In the genomic region with DNA sequence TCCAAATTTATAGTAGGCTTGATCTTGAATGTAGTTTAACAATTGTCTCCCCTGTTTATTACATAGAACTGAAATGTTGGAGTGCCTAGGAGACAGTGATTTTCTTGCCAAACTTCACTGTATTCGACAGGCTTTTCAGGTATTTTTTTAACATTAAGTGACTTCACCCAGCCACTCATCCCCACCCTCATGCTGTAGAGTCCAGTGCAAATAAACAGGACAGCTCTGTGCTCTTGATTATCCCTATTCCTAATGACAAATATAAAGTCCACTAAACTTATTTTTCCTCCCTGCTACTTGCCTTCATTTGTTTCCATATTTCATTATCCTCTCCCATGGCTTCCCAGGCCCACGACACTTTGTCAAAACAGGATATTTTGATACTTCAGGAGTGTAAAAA, we compare ENCODE assay signal across 1 cellular context.
TF ChIP-seq lines count a peak whose summit lies in the region.

No MANE protein-coding gene starts in this region.

TF ChIP-seq in HepG2, 621 proteins besides CTCF, POLR2A, EP300 and RAD21:
- no peak for TF ChIP-seq MEF2D (CRISPR knock-in tag; IDR thresholded peaks at IDR 0.05)
- TF ChIP-seq ZNF788 (CRISPR knock-in tag; IDR thresholded peaks at IDR 0.05; ENCODE audit: borderline replicate concordance), result no peak
- no peak for TF ChIP-seq MEIS2 (CRISPR knock-in tag; IDR thresholded peaks at IDR 0.05)
- TF ChIP-seq BORCS8-MEF2B (CRISPR knock-in tag; IDR thresholded peaks at IDR 0.05), result no peak
- TF ChIP-seq, protein P1, sequence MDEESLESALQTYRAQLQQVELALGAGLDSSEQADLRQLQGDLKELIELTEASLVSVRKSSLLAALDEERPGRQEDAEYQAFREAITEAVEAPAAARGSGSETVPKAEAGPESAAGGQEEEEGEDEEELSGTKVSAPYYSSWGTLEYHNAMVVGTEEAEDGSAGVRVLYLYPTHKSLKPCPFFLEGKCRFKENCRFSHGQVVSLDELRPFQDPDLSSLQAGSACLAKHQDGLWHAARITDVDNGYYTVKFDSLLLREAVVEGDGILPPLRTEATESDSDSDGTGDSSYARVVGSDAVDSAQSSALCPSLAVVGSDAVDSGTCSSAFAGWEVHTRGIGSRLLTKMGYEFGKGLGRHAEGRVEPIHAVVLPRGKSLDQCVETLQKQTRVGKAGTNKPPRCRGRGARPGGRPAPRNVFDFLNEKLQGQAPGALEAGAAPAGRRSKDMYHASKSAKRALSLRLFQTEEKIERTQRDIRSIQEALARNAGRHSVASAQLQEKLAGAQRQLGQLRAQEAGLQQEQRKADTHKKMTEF (CRISPR knock-in tag; IDR thresholded peaks at IDR 0.05), result no peak
- TF ChIP-seq MAZ (IDR thresholded peaks at IDR 0.05; ENCODE audit: borderline replicate concordance, low read depth, low read length), result no peak
- no peak for TF ChIP-seq MAZ (CRISPR knock-in tag; IDR thresholded peaks at IDR 0.05; ENCODE audit: low read depth)
- TF ChIP-seq, protein P2, sequence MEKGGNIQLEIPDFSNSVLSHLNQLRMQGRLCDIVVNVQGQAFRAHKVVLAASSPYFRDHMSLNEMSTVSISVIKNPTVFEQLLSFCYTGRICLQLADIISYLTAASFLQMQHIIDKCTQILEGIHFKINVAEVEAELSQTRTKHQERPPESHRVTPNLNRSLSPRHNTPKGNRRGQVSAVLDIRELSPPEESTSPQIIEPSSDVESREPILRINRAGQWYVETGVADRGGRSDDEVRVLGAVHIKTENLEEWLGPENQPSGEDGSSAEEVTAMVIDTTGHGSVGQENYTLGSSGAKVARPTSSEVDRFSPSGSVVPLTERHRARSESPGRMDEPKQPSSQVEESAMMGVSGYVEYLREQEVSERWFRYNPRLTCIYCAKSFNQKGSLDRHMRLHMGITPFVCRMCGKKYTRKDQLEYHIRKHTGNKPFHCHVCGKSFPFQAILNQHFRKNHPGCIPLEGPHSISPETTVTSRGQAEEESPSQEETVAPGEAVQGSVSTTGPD (CRISPR knock-in tag; IDR thresholded peaks at IDR 0.05), result no peak
- TF ChIP-seq ZNF607 (CRISPR knock-in tag; IDR thresholded peaks at IDR 0.05; ENCODE audit: borderline replicate concordance), result no peak
- TF ChIP-seq, protein P3, sequence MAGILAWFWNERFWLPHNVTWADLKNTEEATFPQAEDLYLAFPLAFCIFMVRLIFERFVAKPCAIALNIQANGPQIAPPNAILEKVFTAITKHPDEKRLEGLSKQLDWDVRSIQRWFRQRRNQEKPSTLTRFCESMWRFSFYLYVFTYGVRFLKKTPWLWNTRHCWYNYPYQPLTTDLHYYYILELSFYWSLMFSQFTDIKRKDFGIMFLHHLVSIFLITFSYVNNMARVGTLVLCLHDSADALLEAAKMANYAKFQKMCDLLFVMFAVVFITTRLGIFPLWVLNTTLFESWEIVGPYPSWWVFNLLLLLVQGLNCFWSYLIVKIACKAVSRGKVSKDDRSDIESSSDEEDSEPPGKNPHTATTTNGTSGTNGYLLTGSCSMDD (CRISPR knock-in tag; IDR thresholded peaks at IDR 0.05), result no peak
- no peak for TF ChIP-seq ZNF264 (CRISPR knock-in tag; IDR thresholded peaks at IDR 0.05)
- no peak for TF ChIP-seq ZNF225 (CRISPR knock-in tag; IDR thresholded peaks at IDR 0.05)
- no peak for TF ChIP-seq ZNF333 (CRISPR knock-in tag; IDR thresholded peaks at IDR 0.05; ENCODE audit: borderline replicate concordance)
- TF ChIP-seq, protein P4, sequence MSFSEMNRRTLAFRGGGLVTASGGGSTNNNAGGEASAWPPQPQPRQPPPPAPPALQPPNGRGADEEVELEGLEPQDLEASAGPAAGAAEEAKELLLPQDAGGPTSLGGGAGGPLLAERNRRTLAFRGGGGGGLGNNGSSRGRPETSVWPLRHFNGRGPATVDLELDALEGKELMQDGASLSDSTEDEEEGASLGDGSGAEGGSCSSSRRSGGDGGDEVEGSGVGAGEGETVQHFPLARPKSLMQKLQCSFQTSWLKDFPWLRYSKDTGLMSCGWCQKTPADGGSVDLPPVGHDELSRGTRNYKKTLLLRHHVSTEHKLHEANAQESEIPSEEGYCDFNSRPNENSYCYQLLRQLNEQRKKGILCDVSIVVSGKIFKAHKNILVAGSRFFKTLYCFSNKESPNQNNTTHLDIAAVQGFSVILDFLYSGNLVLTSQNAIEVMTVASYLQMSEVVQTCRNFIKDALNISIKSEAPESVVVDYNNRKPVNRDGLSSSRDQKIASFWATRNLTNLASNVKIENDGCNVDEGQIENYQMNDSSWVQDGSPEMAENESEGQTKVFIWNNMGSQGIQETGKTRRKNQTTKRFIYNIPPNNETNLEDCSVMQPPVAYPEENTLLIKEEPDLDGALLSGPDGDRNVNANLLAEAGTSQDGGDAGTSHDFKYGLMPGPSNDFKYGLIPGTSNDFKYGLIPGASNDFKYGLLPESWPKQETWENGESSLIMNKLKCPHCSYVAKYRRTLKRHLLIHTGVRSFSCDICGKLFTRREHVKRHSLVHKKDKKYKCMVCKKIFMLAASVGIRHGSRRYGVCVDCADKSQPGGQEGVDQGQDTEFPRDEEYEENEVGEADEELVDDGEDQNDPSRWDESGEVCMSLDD (CRISPR knock-in tag; IDR thresholded peaks at IDR 0.05; ENCODE audit: borderline replicate concordance), result no peak
- no peak for TF ChIP-seq RFX5 (IDR thresholded peaks at IDR 0.05; ENCODE audit: low read depth, low read length)
- no peak for TF ChIP-seq GATAD1 (CRISPR knock-in tag; IDR thresholded peaks at IDR 0.05)
- TF ChIP-seq MTF2 (CRISPR knock-in tag; IDR thresholded peaks at IDR 0.05; ENCODE audit: borderline replicate concordance), result no peak
